ENCODE assay signal across 1 cellular context in the genomic region with DNA sequence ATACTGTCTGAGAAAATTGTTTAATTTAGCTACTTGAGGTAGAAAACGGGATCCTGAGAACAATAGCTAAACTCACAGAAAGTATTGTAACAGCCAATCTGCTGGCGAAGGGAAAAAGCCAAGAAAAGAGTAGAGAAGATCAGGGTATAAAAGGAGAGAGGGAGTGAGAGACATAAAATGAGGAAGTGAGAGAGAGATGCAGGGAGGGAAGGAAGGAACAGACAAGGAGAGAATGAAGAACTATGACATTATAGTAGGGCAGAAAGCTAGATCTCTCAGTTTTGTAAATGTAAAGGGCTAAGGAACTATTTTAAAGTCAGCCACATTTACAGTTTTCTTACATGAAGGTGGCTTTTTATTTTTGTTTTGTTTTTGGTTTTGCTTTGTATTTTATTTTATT.
TF ChIP-seq lines count a peak whose summit lies in the region.

No MANE protein-coding gene starts in this region.

TF ChIP-seq in SK-N-SH, 30 proteins besides CTCF, POLR2A, EP300 and RAD21 (continued from another document):
- TF ChIP-seq POLR2AphosphoS5 (IDR thresholded peaks at IDR 0.05; ENCODE audit: low read depth, low read length) (no peak), NRF1 (IDR thresholded peaks at IDR 0.05; ENCODE audit: low read depth, low read length) (no peak)
